In the genomic region with DNA sequence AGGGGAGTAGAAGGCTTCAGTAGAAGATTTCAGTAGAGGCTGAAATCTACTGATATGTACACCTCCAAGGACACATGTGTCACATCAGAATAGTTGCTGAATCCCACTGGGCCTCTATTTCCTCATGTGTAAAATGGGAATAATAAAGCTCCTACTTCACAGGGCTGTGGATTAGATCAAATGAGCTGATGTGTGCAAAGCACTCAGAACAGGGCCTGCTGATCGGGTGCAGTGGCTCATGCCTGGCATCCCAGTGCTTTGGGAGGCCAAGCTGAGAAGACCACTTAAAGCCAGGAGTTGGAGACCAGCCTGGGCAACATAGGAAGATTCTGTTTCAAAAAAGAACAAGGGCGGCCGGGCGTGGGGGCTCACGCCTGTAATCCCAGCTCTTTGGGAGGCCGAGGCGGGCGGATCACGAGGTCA, we compare ENCODE assay signal across 1 cellular context.
TF ChIP-seq lines count a peak whose summit lies in the region.

No MANE protein-coding gene starts in this region.

TF ChIP-seq in IMR-90, 13 proteins besides CTCF, POLR2A, EP300 and RAD21:
- TF ChIP-seq RFX5 (IDR thresholded peaks at IDR 0.05; ENCODE audit: low read depth, low read length) (no peak), MXI1 (IDR thresholded peaks at IDR 0.05; ENCODE audit: borderline replicate concordance, low read depth, low read length) (no peak), SMC3 (IDR thresholded peaks at IDR 0.05; ENCODE audit: low read depth, low read length) (no peak), MAFK (IDR thresholded peaks at IDR 0.05; ENCODE audit: low read depth, low read length) (no peak), CHD1 (IDR thresholded peaks at IDR 0.05; ENCODE audit: low read depth, low read length) (no peak), CEBPB (IDR thresholded peaks at IDR 0.05; ENCODE audit: low read depth, low read length) (no peak), BHLHE40 (IDR thresholded peaks at IDR 0.05; ENCODE audit: low read depth, low read length) (no peak), RCOR1 (IDR thresholded peaks at IDR 0.05; ENCODE audit: insufficient replicate concordance, low read length) (no peak)
- TF ChIP-seq, protein P1, sequence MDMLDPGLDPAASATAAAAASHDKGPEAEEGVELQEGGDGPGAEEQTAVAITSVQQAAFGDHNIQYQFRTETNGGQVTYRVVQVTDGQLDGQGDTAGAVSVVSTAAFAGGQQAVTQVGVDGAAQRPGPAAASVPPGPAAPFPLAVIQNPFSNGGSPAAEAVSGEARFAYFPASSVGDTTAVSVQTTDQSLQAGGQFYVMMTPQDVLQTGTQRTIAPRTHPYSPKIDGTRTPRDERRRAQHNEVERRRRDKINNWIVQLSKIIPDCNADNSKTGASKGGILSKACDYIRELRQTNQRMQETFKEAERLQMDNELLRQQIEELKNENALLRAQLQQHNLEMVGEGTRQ (IDR thresholded peaks at IDR 0.05; ENCODE audit: low read depth, low read length), result no peak
- TF ChIP-seq, protein P2, sequence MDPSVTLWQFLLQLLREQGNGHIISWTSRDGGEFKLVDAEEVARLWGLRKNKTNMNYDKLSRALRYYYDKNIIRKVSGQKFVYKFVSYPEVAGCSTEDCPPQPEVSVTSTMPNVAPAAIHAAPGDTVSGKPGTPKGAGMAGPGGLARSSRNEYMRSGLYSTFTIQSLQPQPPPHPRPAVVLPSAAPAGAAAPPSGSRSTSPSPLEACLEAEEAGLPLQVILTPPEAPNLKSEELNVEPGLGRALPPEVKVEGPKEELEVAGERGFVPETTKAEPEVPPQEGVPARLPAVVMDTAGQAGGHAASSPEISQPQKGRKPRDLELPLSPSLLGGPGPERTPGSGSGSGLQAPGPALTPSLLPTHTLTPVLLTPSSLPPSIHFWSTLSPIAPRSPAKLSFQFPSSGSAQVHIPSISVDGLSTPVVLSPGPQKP (IDR thresholded peaks at IDR 0.05; ENCODE audit: borderline replicate concordance, low read depth, low read length), result no peak
